Comparison of ENCODE assay signal across 8 cellular contexts in the genomic region with DNA sequence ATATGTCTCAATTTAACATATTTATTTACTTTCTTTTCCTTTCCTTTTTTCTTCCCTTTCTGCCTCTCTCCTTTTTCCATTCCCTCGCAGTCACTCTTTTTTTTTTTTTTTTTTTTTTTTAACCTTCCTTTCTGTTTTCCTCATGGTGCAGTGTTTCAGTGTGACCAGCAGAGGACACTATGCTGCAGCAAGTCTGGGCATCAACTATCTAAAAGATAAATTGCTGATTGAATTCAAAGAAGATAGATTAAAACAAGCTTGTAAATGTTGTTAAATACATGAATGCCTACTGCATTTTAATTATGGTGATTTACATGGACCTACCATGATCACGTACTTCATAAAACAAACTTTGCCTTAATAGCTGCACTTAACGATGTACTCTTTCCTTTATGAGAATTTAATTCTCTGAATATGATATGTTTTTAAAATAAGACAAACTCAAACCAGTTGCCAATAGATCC.
DNase-seq lines count a peak whose midpoint lies in the region; ATAC-seq lines count a peak whose summit lies in the region.

No MANE protein-coding gene starts in this region.

- peaks cover 13% of the 10 kb centered on the region for H3K4me1 Mint-ChIP-seq in activated T-cell treated with anti-CD3 and anti-CD28 coated beads, Interleukin-2, amount 50 U/mL, for 72 hours (ENCODE audit: low read depth)

- H3K27me3 Mint-ChIP-seq in activated T-cell treated with anti-CD3 and anti-CD28 coated beads, Interleukin-2, amount 50 U/mL, for 72 hours (ENCODE audit: low read depth), result peaks cover 20% of the 10 kb centered on the region

- no peaks in the 10 kb centered on the region for H3K9me3 Mint-ChIP-seq in activated T-cell treated with anti-CD3 and anti-CD28 coated beads, Interleukin-2, amount 50 U/mL, for 72 hours

- H3K36me3 Mint-ChIP-seq in activated T-cell treated with anti-CD3 and anti-CD28 coated beads, Interleukin-2, amount 50 U/mL, for 72 hours (ENCODE audit: insufficient read depth in 2 of 2), result no peaks in the 10 kb centered on the region

- peak; percentile 61 for ATAC-seq in GM21360 (IDR thresholded peaks at IDR 0.05; ENCODE audit: unreplicated experiment)
- ATAC-seq in activated T-cell treated with anti-CD3 and anti-CD28 coated beads, Interleukin-2, amount 50 U/mL, for 72 hours (replicated peaks in 1 of 2), result no peak
- ATAC-seq in HG02884 (IDR thresholded peaks at IDR 0.05; ENCODE audit: unreplicated experiment), result no peak
- no peak for ATAC-seq in GM18519 (IDR thresholded peaks at IDR 0.05; ENCODE audit: low FRiP score, unreplicated experiment)

- peak overlapping the region; percentile 86 for H3K27ac Mint-ChIP-seq in activated T-cell treated with anti-CD3 and anti-CD28 coated beads, Interleukin-2, amount 50 U/mL, for 72 hours

- H3K4me3 Mint-ChIP-seq in activated T-cell treated with anti-CD3 and anti-CD28 coated beads, Interleukin-2, amount 50 U/mL, for 72 hours, result peak overlapping the region in 1 of 2 donors; percentile 68

- peak; percentile 21 for DNase-seq in COLO668 (lab: John Stamatoyannopoulos, UW; ENCODE audit: unreplicated experiment)
- peak; percentile 23 for DNase-seq in NCI-H345 treated with DMSO at 0.1 percent for 48 hours (lab: John Stamatoyannopoulos, UW; ENCODE audit: unreplicated experiment)
- peak; percentile 7 to 9 for DNase-seq in activated T-cell treated with anti-CD3 and anti-CD28 coated beads, Interleukin-2, amount 50 U/mL, for 72 hours
- DNase-seq in globus pallidus (ENCODE audit: low spot score), result peak; percentile 67
- peak; percentile 44 for DNase-seq in retina

Comparison
In these comparisons a context has a peak if more than half of its experiments do, and no peak if none do; other contexts are left out.
1. DNase-seq: peak in every context shown above with its lines; median percentile 67 in globus pallidus; 44 in retina; 23 in NCI-H345 treated with DMSO at 0.1 percent for 48 hours; 21 in COLO668; 8 in activated T-cell treated with anti-CD3 and anti-CD28 coated beads, Interleukin-2, amount 50 U/mL, for 72 hours.